Comparison of ENCODE assay signal across 19 cellular contexts in genomic region chr12:131135311-131135785, GRCh38.
A peak's percentile ranks its signal among the peaks of the same experiment; 100 is the strongest.
DNase-seq lines count a peak whose midpoint lies in the region; ATAC-seq and TF ChIP-seq lines count a peak whose summit lies in the region.
"Had no signal": no experiment of that assay in that cellular context is flagged by ENCODE, and none has a peak within 500 bp of the region (broad histone marks: within the 10 kb centered on the region; RNA-seq: fewer than 3 reads in every experiment).

No MANE protein-coding gene starts in this region.

- ATAC-seq in left lobe of liver: no peak
- ATAC-seq in GM18868 (IDR thresholded peaks at IDR 0.05; ENCODE audit: unreplicated experiment): no peak
- no peak for ATAC-seq in GM21526 (IDR thresholded peaks at IDR 0.05; ENCODE audit: low FRiP score, unreplicated experiment)
- ATAC-seq: CD8-positive, alpha-beta T cell had no signal

- TF ChIP-seq CTCF in H9 (conservative IDR thresholded peaks at IDR 0.05) (no peak), osteoblast (IDR thresholded peaks at IDR 0.05; ENCODE audit: extremely low read depth, low read depth, low read length) (no peak), WERI-Rb-1 (IDR thresholded peaks at IDR 0.05; ENCODE audit: low read depth, low read length) (no peak)

- H3K36me3 Mint-ChIP-seq in activated CD4-positive, alpha-beta memory T cell treated with anti-CD3 and anti-CD28 coated beads, Interleukin-2, amount 10 ng/mL, durations not matched to agents 7 days and 5 days (ENCODE audit: low read depth): no peaks in the 10 kb centered on the region
- no peaks in the 10 kb centered on the region for H3K36me3 Mint-ChIP-seq in activated CD4-positive, alpha-beta memory T cell treated with anti-CD3 and anti-CD28 coated beads for 36 hours
- H3K36me3 Mint-ChIP-seq in H9 (ENCODE audit: insufficient read depth in 1 of 3, low read depth in 3 of 3): no peaks in the 10 kb centered on the region
- H3K36me3 Mint-ChIP-seq: CD4-positive, CD25-positive, alpha-beta regulatory T cell; CD8-positive, alpha-beta T cell had no signal

- H4K91ac ChIP-seq in H9 (ENCODE audit: insufficient read length, low read depth, low read length): no peak overlapping the region

- CTCF ChIA-PET in activated CD4-positive, alpha-beta memory T cell treated with anti-CD3 and anti-CD28 coated beads, Interleukin-2, amount 10 ng/mL, durations not matched to agents 7 days and 5 days (lab: Charles Lee): interaction anchor here (5.6 kb wide), 1 partner anchor 30 kb away, joined by 86 read pairs; no protein-coding TSS in a partner anchor
- CTCF ChIA-PET in activated CD4-positive, alpha-beta memory T cell treated with anti-CD3 and anti-CD28 coated beads for 36 hours (lab: Charles Lee): interaction anchor here (1.2 to 6.0 kb wide), 3 partner anchors 11 to 33 kb away, joined by 3 to 197 read pairs (median 3); no protein-coding TSS in a partner anchor

- H3K27ac Mint-ChIP-seq in activated CD4-positive, alpha-beta memory T cell treated with anti-CD3 and anti-CD28 coated beads, Interleukin-2, amount 10 ng/mL, durations not matched to agents 7 days and 5 days: no peak overlapping the region
- no peak overlapping the region for H3K27ac Mint-ChIP-seq in activated CD4-positive, alpha-beta memory T cell treated with anti-CD3 and anti-CD28 coated beads for 36 hours
- H3K27ac Mint-ChIP-seq in H9: no peak overlapping the region
- H3K27ac Mint-ChIP-seq: B cell; CD4-positive, CD25-positive, alpha-beta regulatory T cell; CD8-positive, alpha-beta T cell had no signal

- H3K4me2 ChIP-seq in H9 (ENCODE audit: insufficient read depth, insufficient read length, low read length) (no peak overlapping the region), osteoblast (ENCODE audit: insufficient read depth, low read length) (no peak overlapping the region)
- H3K4me2 ChIP-seq: BLaER1 had no signal

- H2BK12ac ChIP-seq in H9 (ENCODE audit: insufficient read length, low read depth, low read length): no peak overlapping the region

- no peak overlapping the region for H3K27ac ChIP-seq in H9 (ENCODE audit: insufficient read length, low read depth, low read length)
- H3K27ac ChIP-seq in osteoblast (ENCODE audit: low read depth, low read length): no peak overlapping the region
- H3K27ac ChIP-seq in WERI-Rb-1: no peak overlapping the region
- H3K27ac ChIP-seq: 22Rv1, BLaER1, C4-2B had no signal

- H2AFZ ChIP-seq in H9 (ENCODE audit: low read length): no peak overlapping the region
- H2AFZ ChIP-seq in osteoblast (ENCODE audit: low read length): no peak overlapping the region

- H3K4me1 Mint-ChIP-seq in activated CD4-positive, alpha-beta memory T cell treated with anti-CD3 and anti-CD28 coated beads, Interleukin-2, amount 10 ng/mL, durations not matched to agents 7 days and 5 days: no peaks in the 10 kb centered on the region
- H3K4me1 Mint-ChIP-seq in activated CD4-positive, alpha-beta memory T cell treated with anti-CD3 and anti-CD28 coated beads for 36 hours (ENCODE audit: low read depth): no peaks in the 10 kb centered on the region
- H3K4me1 Mint-ChIP-seq in H9: peaks cover 0 to 7% of the 10 kb centered on the region in 2 experiments; a peak in 2 of 4 replicates
- H3K4me1 Mint-ChIP-seq: B cell had no signal

- no peaks in the 10 kb centered on the region for H3K9me3 ChIP-seq in H9 (ENCODE audit: control insufficient read depth, low read depth, low read length)
- no peaks in the 10 kb centered on the region for H3K9me3 ChIP-seq in osteoblast (ENCODE audit: low read depth, low read length)
- no peaks in the 10 kb centered on the region for H3K9me3 ChIP-seq in WERI-Rb-1 (ENCODE audit: severe bottlenecking)
- H3K9me3 ChIP-seq: BLaER1, Caco-2 had no signal

- H2BK15ac ChIP-seq in H9 (ENCODE audit: low read depth, low read length): no peak overlapping the region

- H2BK5ac ChIP-seq in H9 (ENCODE audit: insufficient read length, low read length): no peak overlapping the region

- H2BK120ac ChIP-seq in H9 (ENCODE audit: low read depth, low read length, poor library complexity, severe bottlenecking): no peak overlapping the region

- H3K79me1 ChIP-seq in H9 (ENCODE audit: insufficient read depth, low read depth, low read length, poor library complexity, severe bottlenecking): no peaks in the 10 kb centered on the region

- H3K4me3 Mint-ChIP-seq in activated CD4-positive, alpha-beta memory T cell treated with anti-CD3 and anti-CD28 coated beads, Interleukin-2, amount 10 ng/mL, durations not matched to agents 7 days and 5 days: no peak overlapping the region
- H3K4me3 Mint-ChIP-seq in activated CD4-positive, alpha-beta memory T cell treated with anti-CD3 and anti-CD28 coated beads for 36 hours: no peak overlapping the region
- no peak overlapping the region for H3K4me3 Mint-ChIP-seq in H9
- H3K4me3 Mint-ChIP-seq: B cell; CD4-positive, CD25-positive, alpha-beta regulatory T cell; CD8-positive, alpha-beta T cell had no signal

- no peak overlapping the region for H3K4ac ChIP-seq in H9 (ENCODE audit: low read depth, low read length)

- no peak overlapping the region for H3K23ac ChIP-seq in H9 (ENCODE audit: insufficient read length, low read depth, low read length)

- no peak overlapping the region for H2AK5ac ChIP-seq in H9 (ENCODE audit: insufficient read length, low read length)

- H3K36me3 ChIP-seq in osteoblast (ENCODE audit: insufficient read depth, low read length): no peaks in the 10 kb centered on the region
- H3K36me3 ChIP-seq in WERI-Rb-1: no peaks in the 10 kb centered on the region

- no peaks in the 10 kb centered on the region for H3K23me2 ChIP-seq in H9 (ENCODE audit: insufficient read length, low read depth, low read length, poor library complexity, severe bottlenecking)

- intact Hi-C loops in activated CD4-positive, alpha-beta memory T cell treated with anti-CD3 and anti-CD28 coated beads for 36 hours (cut with micrococcal nuclease): loop anchor here (10.0 kb wide), 1 partner anchor 221 kb away; no protein-coding TSS in a partner anchor

- no peak overlapping the region for H3K18ac ChIP-seq in H9 (ENCODE audit: insufficient read length, low read depth, low read length)

- H3K9ac ChIP-seq in H9 (ENCODE audit: extremely low read depth, insufficient read length, low read length): no peak overlapping the region
- H3K9ac ChIP-seq: BLaER1 had no signal

- H2BK20ac ChIP-seq in H9 (ENCODE audit: low read depth, low read length, poor library complexity, severe bottlenecking): no peak overlapping the region

- H3K4me3 ChIP-seq in osteoblast (ENCODE audit: insufficient read depth, low read length) (no peak overlapping the region), WERI-Rb-1 (ENCODE audit: low read depth, low read length) (no peak overlapping the region)
- H3K4me3 ChIP-seq: BLaER1 had no signal

- H3K56ac ChIP-seq in H9 (ENCODE audit: insufficient read length, low read depth, low read length): no peak overlapping the region

- peak; percentile 1 for DNase-seq in activated CD4-positive, alpha-beta memory T cell treated with anti-CD3 and anti-CD28 coated beads, Interleukin-2, amount 10 ng/mL, durations not matched to agents 7 days and 5 days
- DNase-seq in activated CD4-positive, alpha-beta memory T cell treated with anti-CD3 and anti-CD28 coated beads for 36 hours: no peak
- DNase-seq in H9: peak; percentile 12
- peak; percentile 21 for DNase-seq in left lobe of liver (ENCODE audit: low spot score)
- DNase-seq in osteoblast (ENCODE audit: insufficient read length, low spot score, missing footprints): peak; percentile 68
- no peak for DNase-seq in WERI-Rb-1
- DNase-seq: Caco-2; CD4-positive, CD25-positive, alpha-beta regulatory T cell; DMS153; DND-41; GOT3; HCEC 1CT had no signal

- no CpG with 5 or more reads among the region's 13 CpGs for WGBS in H9 (ENCODE audit: extremely low coverage, insufficient read length, low lambda C conversion rate)

- no peak overlapping the region for H4K5ac ChIP-seq in H9 (ENCODE audit: insufficient read length, low read depth, low read length)

- H3T11ph ChIP-seq in H9 (ENCODE audit: low read length): no peak overlapping the region

- H3K9me3 Mint-ChIP-seq in activated CD4-positive, alpha-beta memory T cell treated with anti-CD3 and anti-CD28 coated beads, Interleukin-2, amount 10 ng/mL, durations not matched to agents 7 days and 5 days: no peaks in the 10 kb centered on the region
- H3K9me3 Mint-ChIP-seq in activated CD4-positive, alpha-beta memory T cell treated with anti-CD3 and anti-CD28 coated beads for 36 hours: no peaks in the 10 kb centered on the region
- no peaks in the 10 kb centered on the region for H3K9me3 Mint-ChIP-seq in H9
- H3K9me3 Mint-ChIP-seq: CD8-positive, alpha-beta T cell had no signal

- no peaks in the 10 kb centered on the region for H3K4me1 ChIP-seq in H9 (ENCODE audit: insufficient read depth, low read length)
- H3K4me1 ChIP-seq in osteoblast (ENCODE audit: insufficient read depth, low read length): no peaks in the 10 kb centered on the region
- H3K4me1 ChIP-seq: Caco-2 had no signal

- no peaks in the 10 kb centered on the region for H3K27me3 ChIP-seq in H9 (ENCODE audit: insufficient read depth, low read length)
- H3K27me3 ChIP-seq in osteoblast (ENCODE audit: insufficient read depth, low read length): no peaks in the 10 kb centered on the region
- no peaks in the 10 kb centered on the region for H3K27me3 ChIP-seq in WERI-Rb-1 (ENCODE audit: insufficient read depth, low read depth, severe bottlenecking)
- H3K27me3 ChIP-seq: BLaER1 had no signal

- no peaks in the 10 kb centered on the region for H3K79me2 ChIP-seq in H9 (ENCODE audit: insufficient read depth, low read length)
- H3K79me2 ChIP-seq in osteoblast (ENCODE audit: insufficient read depth, low read length): no peaks in the 10 kb centered on the region

- H3K14ac ChIP-seq in H9 (ENCODE audit: insufficient read depth, low read length): no peak overlapping the region; the same call in 1 of the 2 replicates

- POLR2A ChIA-PET in activated CD4-positive, alpha-beta memory T cell treated with anti-CD3 and anti-CD28 coated beads, Interleukin-2, amount 10 ng/mL, durations not matched to agents 7 days and 5 days (lab: Charles Lee): no interaction called here
- POLR2A ChIA-PET in activated CD4-positive, alpha-beta memory T cell treated with anti-CD3 and anti-CD28 coated beads for 36 hours (lab: Charles Lee): no interaction called here

- H4K20me1 ChIP-seq in H9 (ENCODE audit: control insufficient read depth, insufficient read depth, insufficient read length) (no peaks in the 10 kb centered on the region), osteoblast (ENCODE audit: insufficient read depth, low read length) (no peaks in the 10 kb centered on the region)
- H4K20me1 ChIP-seq: BLaER1 had no signal

- no peak overlapping the region for H4K8ac ChIP-seq in H9 (replicated peaks; ENCODE audit: insufficient read length, low read depth, low read length)

- no peaks in the 10 kb centered on the region for H3K27me3 Mint-ChIP-seq in activated CD4-positive, alpha-beta memory T cell treated with anti-CD3 and anti-CD28 coated beads, Interleukin-2, amount 10 ng/mL, durations not matched to agents 7 days and 5 days
- H3K27me3 Mint-ChIP-seq in activated CD4-positive, alpha-beta memory T cell treated with anti-CD3 and anti-CD28 coated beads for 36 hours: peaks cover 2% of the 10 kb centered on the region
- peaks cover 17% of the 10 kb centered on the region for H3K27me3 Mint-ChIP-seq in H9 (ENCODE audit: low read depth)
- H3K27me3 Mint-ChIP-seq: B cell; CD4-positive, CD25-positive, alpha-beta regulatory T cell had no signal

Comparison
In these comparisons a context has a peak if more than half of its experiments do, and no peak if none do; other contexts are left out.
1. DNase-seq: peak in activated CD4-positive, alpha-beta memory T cell treated with anti-CD3 and anti-CD28 coated beads, Interleukin-2, amount 10 ng/mL, durations not matched to agents 7 days and 5 days (single experiment), H9 (single experiment), left lobe of liver (single experiment) and osteoblast (single experiment); none in activated CD4-positive, alpha-beta memory T cell treated with anti-CD3 and anti-CD28 coated beads for 36 hours (single experiment) and WERI-Rb-1 (single experiment).